In the genomic region with DNA sequence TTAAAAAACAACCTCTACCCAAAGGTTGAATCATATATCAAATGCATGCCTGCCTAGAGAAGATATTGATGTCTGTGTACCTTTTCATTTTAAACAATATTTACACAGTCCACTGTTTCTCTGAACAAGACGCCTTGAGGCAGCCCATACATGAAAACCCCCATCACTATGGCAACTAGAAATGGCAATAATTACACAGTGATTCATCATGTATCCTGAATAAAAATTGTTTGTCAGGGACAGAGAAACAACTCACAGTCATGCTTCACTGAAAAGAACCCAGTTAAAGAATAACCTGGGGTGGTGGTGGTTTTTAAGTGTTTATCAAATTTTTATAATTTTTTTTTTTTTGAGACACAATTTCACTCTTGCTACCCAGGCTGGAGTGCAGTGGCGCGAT, we compare ENCODE assay signal across 10 cellular contexts. TPM values are rescaled to one million over a fixed set of nuclear protein-coding genes. Genes with fewer than 3 reads are reported as not detected.
A peak's percentile ranks its signal among the peaks of the same experiment; 100 is the strongest.
DNase-seq lines count a peak whose midpoint lies in the region; ATAC-seq and TF ChIP-seq lines count a peak whose summit lies in the region.
"Had no signal": no experiment of that assay in that cellular context is flagged by ENCODE, and none has a peak within 500 bp of the region (broad histone marks: within the 10 kb centered on the region; RNA-seq: fewer than 3 reads in every experiment).

No MANE protein-coding gene starts in this region.

- TF ChIP-seq CTCF in WTC11 (IDR thresholded peaks at IDR 0.05), result no peak
- no peak for TF ChIP-seq CTCF in ascending aorta (IDR thresholded peaks at IDR 0.05)

- CTCF ChIA-PET in WTC11 (lab: Charles Lee), result no interaction called here

- DNase-seq in EL, result peak; percentile 45
- peak; percentile 52 to 89 (median 55) for DNase-seq in NCI-H1417 (lab: John Stamatoyannopoulos, UW)
- no peak for DNase-seq in WTC11 (ENCODE audit: low spot score)
- DNase-seq in left colon, result no peak
- DNase-seq in activated T-helper 1 cell treated with anti-CD3 and anti-CD28 coated beads, Interleukin-12 subunit alpha, Interleukin-12 subunit beta, Interleukin-2, Interleukin-4 antibody, amounts not matched to agents 30 ng/mL and 10 ng/mL and 1 ng/mL, durations not matched to agents 14 hours and 24 hours and 36 hours (ENCODE audit: low spot score), result no peak
- no peak for DNase-seq in ascending aorta (ENCODE audit: low spot score in 2 of 2)
- no peak for DNase-seq in AG08395 (ENCODE audit: low spot score)
- DNase-seq: activated T-cell treated with anti-CD3 and anti-CD28 coated beads, Interleukin-2, amount 50 U/mL, for 1 hour; naive B cell had no signal

- no peaks in the 10 kb centered on the region for H3K36me3 ChIP-seq in ascending aorta

- no peak overlapping the region for H3K27ac ChIP-seq in ascending aorta

- H3K4me3 ChIP-seq in ascending aorta, result no peak overlapping the region

- no peaks in the 10 kb centered on the region for H3K27me3 Mint-ChIP-seq in WTC11 (ENCODE audit: low read depth)
- no peaks in the 10 kb centered on the region for H3K27me3 Mint-ChIP-seq in activated T-helper 1 cell treated with anti-CD3 and anti-CD28 coated beads, Interleukin-12 subunit alpha, Interleukin-12 subunit beta, Interleukin-2, Interleukin-4 antibody, amounts not matched to agents 30 ng/mL and 10 ng/mL and 1 ng/mL, durations not matched to agents 14 hours and 24 hours and 36 hours (ENCODE audit: insufficient read depth)

- no peaks in the 10 kb centered on the region for H3K9me3 Mint-ChIP-seq in WTC11
- no peaks in the 10 kb centered on the region for H3K9me3 Mint-ChIP-seq in activated T-helper 1 cell treated with anti-CD3 and anti-CD28 coated beads, Interleukin-12 subunit alpha, Interleukin-12 subunit beta, Interleukin-2, Interleukin-4 antibody, amounts not matched to agents 30 ng/mL and 10 ng/mL and 1 ng/mL, durations not matched to agents 14 hours and 24 hours and 36 hours
- H3K9me3 Mint-ChIP-seq: naive B cell had no signal

- no peaks in the 10 kb centered on the region for H3K9me3 ChIP-seq in ascending aorta

- H3K27ac Mint-ChIP-seq in WTC11, result no peak overlapping the region
- no peak overlapping the region for H3K27ac Mint-ChIP-seq in activated T-helper 1 cell treated with anti-CD3 and anti-CD28 coated beads, Interleukin-12 subunit alpha, Interleukin-12 subunit beta, Interleukin-2, Interleukin-4 antibody, amounts not matched to agents 30 ng/mL and 10 ng/mL and 1 ng/mL, durations not matched to agents 14 hours and 24 hours and 36 hours

- H3K27me3 ChIP-seq in ascending aorta, result no peaks in the 10 kb centered on the region

- no peaks in the 10 kb centered on the region for H3K4me1 ChIP-seq in ascending aorta

- no peak overlapping the region for H3K4me3 Mint-ChIP-seq in WTC11
- no peak overlapping the region for H3K4me3 Mint-ChIP-seq in activated T-helper 1 cell treated with anti-CD3 and anti-CD28 coated beads, Interleukin-12 subunit alpha, Interleukin-12 subunit beta, Interleukin-2, Interleukin-4 antibody, amounts not matched to agents 30 ng/mL and 10 ng/mL and 1 ng/mL, durations not matched to agents 14 hours and 24 hours and 36 hours
- H3K4me3 Mint-ChIP-seq: naive B cell had no signal

- no peak for ATAC-seq in WTC11
- peak; percentile 33 for ATAC-seq in left colon
- no peak for ATAC-seq in GM21360 (IDR thresholded peaks at IDR 0.05; ENCODE audit: unreplicated experiment)

- no peaks in the 10 kb centered on the region for H3K36me3 Mint-ChIP-seq in WTC11
- peaks cover 18% of the 10 kb centered on the region for H3K36me3 Mint-ChIP-seq in activated T-helper 1 cell treated with anti-CD3 and anti-CD28 coated beads, Interleukin-12 subunit alpha, Interleukin-12 subunit beta, Interleukin-2, Interleukin-4 antibody, amounts not matched to agents 30 ng/mL and 10 ng/mL and 1 ng/mL, durations not matched to agents 14 hours and 24 hours and 36 hours (ENCODE audit: low read depth)
- H3K36me3 Mint-ChIP-seq: naive B cell had no signal

- no peaks in the 10 kb centered on the region for H3K4me1 Mint-ChIP-seq in WTC11
- H3K4me1 Mint-ChIP-seq in activated T-helper 1 cell treated with anti-CD3 and anti-CD28 coated beads, Interleukin-12 subunit alpha, Interleukin-12 subunit beta, Interleukin-2, Interleukin-4 antibody, amounts not matched to agents 30 ng/mL and 10 ng/mL and 1 ng/mL, durations not matched to agents 14 hours and 24 hours and 36 hours (ENCODE audit: low read depth), result peaks cover 36% of the 10 kb centered on the region
- H3K4me1 Mint-ChIP-seq: naive B cell had no signal

- POLR2A ChIA-PET in WTC11 (lab: Charles Lee), result no interaction called here

- intact Hi-C loops in left colon (cut with DNase I, micrococcal nuclease) (no loop called here), ascending aorta (cut with DNase I) (no loop called here)
- intact Hi-C loops in activated T-helper 1 cell treated with anti-CD3 and anti-CD28 coated beads, Interleukin-12 subunit alpha, Interleukin-12 subunit beta, Interleukin-2, Interleukin-4 antibody, amounts not matched to agents 30 ng/mL and 10 ng/mL and 1 ng/mL, durations not matched to agents 14 hours and 24 hours and 36 hours (cut with micrococcal nuclease), result no loop called here

TF ChIP-seq in WTC11, 78 proteins besides CTCF, POLR2A, EP300 and RAD21:
- TF ChIP-seq, protein P1, sequence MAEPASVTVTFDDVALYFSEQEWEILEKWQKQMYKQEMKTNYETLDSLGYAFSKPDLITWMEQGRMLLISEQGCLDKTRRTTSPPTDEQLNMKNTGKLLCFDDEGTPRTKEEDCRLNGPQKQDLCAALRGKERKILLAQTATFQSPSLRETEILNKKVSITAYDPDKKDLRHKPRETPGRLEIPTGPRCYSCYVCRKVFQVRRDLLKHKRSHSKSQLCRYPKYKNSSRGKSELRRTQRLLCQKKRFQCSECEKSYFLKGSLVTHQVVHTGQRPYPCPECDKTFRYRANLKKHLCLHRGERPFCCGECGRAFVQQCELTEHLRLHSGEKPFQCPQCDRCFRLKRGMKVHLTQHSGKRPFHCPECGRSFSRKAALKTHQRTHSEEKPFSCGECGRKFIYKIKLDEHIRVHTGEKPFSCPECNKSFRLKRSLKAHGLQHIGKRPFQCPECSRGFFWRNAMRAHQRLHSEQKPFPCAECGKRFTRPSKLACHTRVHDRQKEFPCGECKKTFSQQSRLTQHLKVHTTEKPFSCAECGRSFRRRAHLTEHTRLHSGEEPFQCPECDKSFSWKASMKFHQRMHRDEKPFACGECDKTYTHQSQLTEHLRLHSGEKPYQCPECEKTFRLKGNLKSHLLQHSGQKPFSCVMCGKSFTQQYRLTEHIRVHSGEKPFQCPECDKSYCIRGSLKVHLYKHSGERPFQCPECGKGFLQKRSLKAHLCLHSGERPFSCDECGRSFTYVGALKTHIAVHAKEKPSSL (CRISPR knock-in tag; conservative IDR thresholded peaks at IDR 0.05), result no peak
- TF ChIP-seq GABPB1 (CRISPR knock-in tag; IDR thresholded peaks at IDR 0.05), result peak; percentile 49; the same call in 1 of the 2 replicates

RNA-seq across cellular contexts. Expression of a gene that starts 19.7 kb away (rescaled TPM):
- total RNA-seq in WTC11 (2021) (0.94 to 1.8 TPM (median 1.5 TPM) in 3 replicates), left colon (10 to 100 TPM; 10.7 TPM), ascending aorta (3.2 TPM)
- total RNA-seq in activated T-helper 1 cell treated with anti-CD3 and anti-CD28 coated beads, Interleukin-12 subunit alpha, Interleukin-12 subunit beta, Interleukin-2, Interleukin-4 antibody, amounts not matched to agents 30 ng/mL and 10 ng/mL and 1 ng/mL, durations not matched to agents 14 hours and 24 hours and 36 hours, result 25.0 and 27.2 TPM in 2 replicates

Comparison
In these comparisons a context has a peak if more than half of its experiments do, and no peak if none do; other contexts are left out.
1. DNase-seq: peak in EL (single experiment) and NCI-H1417 (3 of 3); none in WTC11 (single experiment), left colon (0 of 2), activated T-helper 1 cell treated with anti-CD3 and anti-CD28 coated beads, Interleukin-12 subunit alpha, Interleukin-12 subunit beta, Interleukin-2, Interleukin-4 antibody, amounts not matched to agents 30 ng/mL and 10 ng/mL and 1 ng/mL, durations not matched to agents 14 hours and 24 hours and 36 hours (single experiment), ascending aorta (0 of 2) and AG08395 (single experiment).